9 cellular contexts compared by ENCODE assay signal in genomic region chr10:104308439-104308903, GRCh38. TPM values are rescaled to one million over a fixed set of nuclear protein-coding genes. Genes with fewer than 3 reads are reported as not detected.
DNase-seq lines count a peak whose midpoint lies in the region; ATAC-seq and TF ChIP-seq lines count a peak whose summit lies in the region.
"Had no signal": no experiment of that assay in that cellular context is flagged by ENCODE, and none has a peak within 500 bp of the region (broad histone marks: within the 10 kb centered on the region; RNA-seq: fewer than 3 reads in every experiment).

No MANE protein-coding gene starts in this region.

- H3K27ac ChIP-seq in left ventricle myocardium inferior (replicated peaks) = peak overlapping the region; percentile 94
- no peak overlapping the region for H3K27ac ChIP-seq in A673 (ENCODE audit: low read depth, low read length, poor library complexity, severe bottlenecking)

- DNase-seq in left ventricle myocardium inferior (no peak), Right ventricle myocardium inferior (ENCODE audit: missing footprints) (no peak), T-helper 17 cell (no peak), ecto neural progenitor cell (ENCODE audit: low spot score) (no peak), A673 (ENCODE audit: low spot score) (no peak), MV-4-11 (lab: John Stamatoyannopoulos, UW) (no peak)
- DNase-seq in stimulated activated naive CD8-positive, alpha-beta T cell treated with anti-CD3 and anti-CD28 coated beads, Interleukin-15, Interleukin-2, amounts not matched to agents 100 U/mL and 50 U/mL, for 24 hours = no peak

- intact Hi-C loops in left ventricle myocardium inferior (cut with micrococcal nuclease) (loop anchor here (5.0 kb wide), 1 partner anchor 44 kb away; the partner anchor contains the start of gene CFAP58), Right ventricle myocardium inferior (cut with DNase I) (no loop called here), A673 (cut with micrococcal nuclease; ENCODE audit: unreplicated experiment) (no loop called here)

- no peaks in the 10 kb centered on the region for H3K36me3 Mint-ChIP-seq in T-helper 17 cell (ENCODE audit: low read depth)

- H3K27me3 ChIP-seq in left ventricle myocardium inferior (ENCODE audit: low read depth) (no peaks in the 10 kb centered on the region), A673 (replicated peaks; ENCODE audit: insufficient read depth, low read depth, low read length, poor library complexity) (no peaks in the 10 kb centered on the region)

- H3K4me1 ChIP-seq in left ventricle myocardium inferior = peaks cover 100% of the 10 kb centered on the region
- H3K4me1 ChIP-seq in A673 (ENCODE audit: insufficient read depth, low read length, poor library complexity, severe bottlenecking) = no peaks in the 10 kb centered on the region

- ATAC-seq in Right ventricle myocardium inferior (no peak), HG02759 (IDR thresholded peaks at IDR 0.05; ENCODE audit: unreplicated experiment) (peak; percentile 55), T-helper 17 cell (peak; percentile 56)
- ATAC-seq in stimulated activated naive CD8-positive, alpha-beta T cell treated with anti-CD3 and anti-CD28 coated beads, Interleukin-15, Interleukin-2, amounts not matched to agents 100 U/mL and 50 U/mL, for 24 hours = peak; percentile 74

- peaks cover 5% of the 10 kb centered on the region for H3K27me3 Mint-ChIP-seq in T-helper 17 cell

- H3K27ac Mint-ChIP-seq in T-helper 17 cell = peak overlapping the region; percentile 88
- H3K27ac Mint-ChIP-seq: dendritic cell treated with granulocyte-macrophage colony-stimulating factor and Interleukin-4, amounts not matched to agents 40 ng/mL and 50 ng/mL, for 4 days had no signal

- TF ChIP-seq CTCF in left ventricle myocardium inferior (IDR thresholded peaks at IDR 0.05; ENCODE audit: borderline replicate concordance) = no peak
- no peak for TF ChIP-seq CTCF in A673 (conservative IDR thresholded peaks at IDR 0.05; ENCODE audit: low read depth, low read length)

- peaks cover 20% of the 10 kb centered on the region for H3K36me3 ChIP-seq in left ventricle myocardium inferior
- peaks cover 20% of the 10 kb centered on the region for H3K36me3 ChIP-seq in A673 (ENCODE audit: insufficient read depth, low read length, poor library complexity, severe bottlenecking)

- peaks cover 34% of the 10 kb centered on the region for H3K4me1 Mint-ChIP-seq in T-helper 17 cell

- CTCF ChIA-PET in A673 (lab: Charles Lee) = no interaction called here

- BruUV-seq in A673 (replicated peaks; lab: Mats Ljungman, UMichigan) = no TSS peak

- no peaks in the 10 kb centered on the region for H3K9me3 ChIP-seq in left ventricle myocardium inferior (replicated peaks)
- H3K9me3 ChIP-seq in T-helper 17 cell (ENCODE audit: control insufficient read depth, low read length, poor library complexity, severe bottlenecking) = no peaks in the 10 kb centered on the region
- H3K9me3 ChIP-seq in A673 (ENCODE audit: low read depth, low read length, poor library complexity, severe bottlenecking) = no peaks in the 10 kb centered on the region

- POLR2A ChIA-PET in A673 (lab: Charles Lee; ENCODE audit: low non-redundant PET) = no interaction called here

- H3K4me3 ChIP-seq in left ventricle myocardium inferior (no peak overlapping the region), A673 (ENCODE audit: low read depth, low read length, poor library complexity, severe bottlenecking) (no peak overlapping the region)

- peak overlapping the region; percentile 77 for H3K4me3 Mint-ChIP-seq in T-helper 17 cell
- H3K4me3 Mint-ChIP-seq: dendritic cell treated with granulocyte-macrophage colony-stimulating factor and Interleukin-4, amounts not matched to agents 40 ng/mL and 50 ng/mL, for 4 days had no signal

RNA-seq across cellular contexts. Expression of gene ITPRIP, which starts 29.8 kb away (rescaled TPM):
- total RNA-seq in left ventricle myocardium inferior (35.4 TPM), Right ventricle myocardium inferior (28.2 TPM), T-helper 17 cell (10 to 100 TPM; 30.6 to 47.1 TPM), A673 (2021) (23.1 and 24.8 TPM in 2 replicates)

RNA-seq across cellular contexts. Expression of gene GSTO2, which starts 39.5 kb away (rescaled TPM):
- total RNA-seq in left ventricle myocardium inferior = 0.80 TPM
- total RNA-seq in Right ventricle myocardium inferior = 0.70 TPM
- 1 to 10 TPM in 1 of 2 donors, under 1 TPM in 1; 0.70 to 1.1 TPM for total RNA-seq in T-helper 17 cell
- total RNA-seq in A673 (2021) = 0.26 and 1.4 TPM in 2 replicates

RNA-seq across cellular contexts. Expression of gene CFAP58, which starts 45.2 kb away (rescaled TPM):
- total RNA-seq in left ventricle myocardium inferior = 3.5 TPM
- total RNA-seq in Right ventricle myocardium inferior = 1.1 TPM
- not detected for total RNA-seq in T-helper 17 cell
- 0.17 and 0.52 TPM in 2 replicates for total RNA-seq in A673 (2021)

RNA-seq across cellular contexts. Expression of gene GSTO1, which starts 53.8 kb away (rescaled TPM):
- 189 TPM for total RNA-seq in left ventricle myocardium inferior
- total RNA-seq in Right ventricle myocardium inferior = 174 TPM
- total RNA-seq in T-helper 17 cell = 10 to 100 TPM; 37.9 to 52.6 TPM
- 123 and 126 TPM in 2 replicates for total RNA-seq in A673 (2021)
